Comparison of ENCODE assay signal across 8 cellular contexts in the genomic region with DNA sequence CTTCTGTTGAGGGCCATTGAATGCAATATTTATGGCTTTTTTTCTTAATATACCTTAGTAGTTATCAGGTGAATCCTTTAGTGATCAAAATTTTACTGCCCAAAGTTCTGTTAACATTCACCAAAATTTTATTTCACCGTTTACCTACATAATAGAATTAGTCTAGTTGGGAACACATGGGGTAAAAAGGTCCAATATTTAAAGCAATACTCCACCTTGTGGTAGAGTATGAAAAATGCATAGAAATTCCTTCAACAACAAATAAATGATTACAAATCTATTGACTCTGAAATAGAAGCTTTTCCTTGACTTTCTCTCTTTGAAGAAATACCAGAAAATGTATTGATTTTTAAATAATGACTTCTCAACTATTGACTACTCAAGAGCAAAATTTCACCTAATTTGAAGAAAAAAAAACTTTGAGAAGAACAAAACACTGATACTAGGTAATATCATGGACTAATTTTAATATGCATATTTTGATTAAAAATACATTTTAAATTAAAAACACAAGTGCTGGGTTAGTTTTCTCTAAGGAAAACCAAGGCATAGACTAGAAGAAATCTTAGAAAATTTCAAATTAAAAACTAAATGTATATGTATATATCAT. TPM values are rescaled to one million over a fixed set of nuclear protein-coding genes. Genes with fewer than 3 reads are reported as not detected.
DNase-seq lines count a peak whose midpoint lies in the region; ATAC-seq, FAIRE-seq and TF ChIP-seq lines count a peak whose summit lies in the region.

No MANE protein-coding gene starts in this region.

- H3K9me3 Mint-ChIP-seq in activated T-helper 1 cell treated with anti-CD3 and anti-CD28 coated beads, Interleukin-12 subunit alpha, Interleukin-12 subunit beta, Interleukin-2, Interleukin-4 antibody, amounts not matched to agents 30 ng/mL and 10 ng/mL and 1 ng/mL, durations not matched to agents 14 hours and 24 hours and 36 hours, result no peaks in the 10 kb centered on the region

- H3K4me1 ChIP-seq in Peyer's patch, result no peaks in the 10 kb centered on the region
- H3K4me1 ChIP-seq in sigmoid colon, result no peaks in the 10 kb centered on the region

- H3K36me3 ChIP-seq in Peyer's patch (no peaks in the 10 kb centered on the region), sigmoid colon (no peaks in the 10 kb centered on the region)

- H3K4me3 Mint-ChIP-seq in activated T-helper 1 cell treated with anti-CD3 and anti-CD28 coated beads, Interleukin-12 subunit alpha, Interleukin-12 subunit beta, Interleukin-2, Interleukin-4 antibody, amounts not matched to agents 30 ng/mL and 10 ng/mL and 1 ng/mL, durations not matched to agents 14 hours and 24 hours and 36 hours, result no peak overlapping the region

- 0 to 3% methylated on average over 1 of the region's 1 CpG for WGBS in sigmoid colon, 2 donors

- H3K4me3 ChIP-seq in Peyer's patch (no peak overlapping the region), epithelial cell of esophagus (ENCODE audit: low read length) (no peak overlapping the region), sigmoid colon (no peak overlapping the region)

- H3K4me1 Mint-ChIP-seq in activated T-helper 1 cell treated with anti-CD3 and anti-CD28 coated beads, Interleukin-12 subunit alpha, Interleukin-12 subunit beta, Interleukin-2, Interleukin-4 antibody, amounts not matched to agents 30 ng/mL and 10 ng/mL and 1 ng/mL, durations not matched to agents 14 hours and 24 hours and 36 hours (ENCODE audit: low read depth), result no peaks in the 10 kb centered on the region

- H3K27ac Mint-ChIP-seq in activated T-helper 1 cell treated with anti-CD3 and anti-CD28 coated beads, Interleukin-12 subunit alpha, Interleukin-12 subunit beta, Interleukin-2, Interleukin-4 antibody, amounts not matched to agents 30 ng/mL and 10 ng/mL and 1 ng/mL, durations not matched to agents 14 hours and 24 hours and 36 hours, result no peak overlapping the region

- H3K9me3 ChIP-seq in Peyer's patch (no peaks in the 10 kb centered on the region), sigmoid colon (no peaks in the 10 kb centered on the region)

- intact Hi-C loops in sigmoid colon (cut with DNase I), result loop anchor here (5.0 kb wide), 1 partner anchor 1313 kb away; no protein-coding TSS in a partner anchor
- intact Hi-C loops in activated T-helper 1 cell treated with anti-CD3 and anti-CD28 coated beads, Interleukin-12 subunit alpha, Interleukin-12 subunit beta, Interleukin-2, Interleukin-4 antibody, amounts not matched to agents 30 ng/mL and 10 ng/mL and 1 ng/mL, durations not matched to agents 14 hours and 24 hours and 36 hours (cut with micrococcal nuclease), result loop anchor here (1.0 to 5.0 kb wide), 5 partner anchors 543 to 1313 kb away; no protein-coding TSS in a partner anchor

- no peaks in the 10 kb centered on the region for H3K27me3 ChIP-seq in Peyer's patch
- no peaks in the 10 kb centered on the region for H3K27me3 ChIP-seq in sigmoid colon

- H3K36me3 Mint-ChIP-seq in activated T-helper 1 cell treated with anti-CD3 and anti-CD28 coated beads, Interleukin-12 subunit alpha, Interleukin-12 subunit beta, Interleukin-2, Interleukin-4 antibody, amounts not matched to agents 30 ng/mL and 10 ng/mL and 1 ng/mL, durations not matched to agents 14 hours and 24 hours and 36 hours (ENCODE audit: low read depth), result no peaks in the 10 kb centered on the region

- no peak overlapping the region for H3K27ac ChIP-seq in Peyer's patch
- H3K27ac ChIP-seq in sigmoid colon, result no peak overlapping the region

- peak; percentile 29 for DNase-seq in CD1c-positive myeloid dendritic cell (ENCODE audit: extremely low spot score)
- DNase-seq in GM19239 (ENCODE audit: insufficient read length, low spot score), result no peak
- DNase-seq in HS-27A (ENCODE audit: low read depth), result peak; percentile 7
- no peak for DNase-seq in Peyer's patch
- peak; percentile 50 for DNase-seq in epithelial cell of esophagus (ENCODE audit: low read depth)
- no peak for DNase-seq in sigmoid colon
- DNase-seq in activated T-helper 1 cell treated with anti-CD3 and anti-CD28 coated beads, Interleukin-12 subunit alpha, Interleukin-12 subunit beta, Interleukin-2, Interleukin-4 antibody, amounts not matched to agents 30 ng/mL and 10 ng/mL and 1 ng/mL, durations not matched to agents 14 hours and 24 hours and 36 hours (ENCODE audit: low spot score), result no peak

- no peak for TF ChIP-seq EP300 in sigmoid colon (IDR thresholded peaks at IDR 0.05)

- FAIRE-seq in GM19239 (lab: Jason Lieb, UNC), result peak; percentile 62

- peaks cover 5% of the 10 kb centered on the region for H3K27me3 Mint-ChIP-seq in activated T-helper 1 cell treated with anti-CD3 and anti-CD28 coated beads, Interleukin-12 subunit alpha, Interleukin-12 subunit beta, Interleukin-2, Interleukin-4 antibody, amounts not matched to agents 30 ng/mL and 10 ng/mL and 1 ng/mL, durations not matched to agents 14 hours and 24 hours and 36 hours (ENCODE audit: insufficient read depth)

- ATAC-seq in GM19023 (IDR thresholded peaks at IDR 0.05; ENCODE audit: unreplicated experiment), result no peak

- TF ChIP-seq CTCF in Peyer's patch (IDR thresholded peaks at IDR 0.05), result peak; percentile 19 to 67 (median 48)
- TF ChIP-seq CTCF in epithelial cell of esophagus (IDR thresholded peaks at IDR 0.05; ENCODE audit: insufficient read depth, low read depth, low read length, missing control alignments), result peak; percentile 46
- peak in 3 of 4 experiments; percentile 30 to 54 (median 31) for TF ChIP-seq CTCF in sigmoid colon (IDR thresholded peaks at IDR 0.05)

- no peak for TF ChIP-seq POLR2A in Peyer's patch (IDR thresholded peaks at IDR 0.05)
- no peak for TF ChIP-seq POLR2A in sigmoid colon (IDR thresholded peaks at IDR 0.05)

RNA-seq across cellular contexts. Expression of gene POLR1F, which starts 43.3 kb away (rescaled TPM):
- total RNA-seq in Peyer's patch (10 to 100 TPM in 1 of 4 donors, 1 to 10 TPM in 3; 4.8 to 12.6 (median 5.6) TPM), sigmoid colon (10 to 100 TPM in 3 of 4 donors, 1 to 10 TPM in 1; 9.7 to 15.6 (median 14.2) TPM)
- 1 to 10 TPM; 4.2 to 7.1 (median 4.2) TPM for polyA plus RNA-seq in sigmoid colon
- total RNA-seq in activated T-helper 1 cell treated with anti-CD3 and anti-CD28 coated beads, Interleukin-12 subunit alpha, Interleukin-12 subunit beta, Interleukin-2, Interleukin-4 antibody, amounts not matched to agents 30 ng/mL and 10 ng/mL and 1 ng/mL, durations not matched to agents 14 hours and 24 hours and 36 hours, result 41.1 and 42.0 TPM in 2 replicates

Comparison
In these comparisons a context has a peak if more than half of its experiments do, and no peak if none do; other contexts are left out.
1. DNase-seq: peak in CD1c-positive myeloid dendritic cell (single experiment), HS-27A (single experiment) and epithelial cell of esophagus (single experiment); none in GM19239 (single experiment), Peyer's patch (0 of 3), sigmoid colon (single experiment) and activated T-helper 1 cell treated with anti-CD3 and anti-CD28 coated beads, Interleukin-12 subunit alpha, Interleukin-12 subunit beta, Interleukin-2, Interleukin-4 antibody, amounts not matched to agents 30 ng/mL and 10 ng/mL and 1 ng/mL, durations not matched to agents 14 hours and 24 hours and 36 hours (single experiment).
2. Peak in every context shown above with its lines, with median percentiles within 50 percentile points of each other: CTCF ChIP-seq.